In the genomic region with DNA sequence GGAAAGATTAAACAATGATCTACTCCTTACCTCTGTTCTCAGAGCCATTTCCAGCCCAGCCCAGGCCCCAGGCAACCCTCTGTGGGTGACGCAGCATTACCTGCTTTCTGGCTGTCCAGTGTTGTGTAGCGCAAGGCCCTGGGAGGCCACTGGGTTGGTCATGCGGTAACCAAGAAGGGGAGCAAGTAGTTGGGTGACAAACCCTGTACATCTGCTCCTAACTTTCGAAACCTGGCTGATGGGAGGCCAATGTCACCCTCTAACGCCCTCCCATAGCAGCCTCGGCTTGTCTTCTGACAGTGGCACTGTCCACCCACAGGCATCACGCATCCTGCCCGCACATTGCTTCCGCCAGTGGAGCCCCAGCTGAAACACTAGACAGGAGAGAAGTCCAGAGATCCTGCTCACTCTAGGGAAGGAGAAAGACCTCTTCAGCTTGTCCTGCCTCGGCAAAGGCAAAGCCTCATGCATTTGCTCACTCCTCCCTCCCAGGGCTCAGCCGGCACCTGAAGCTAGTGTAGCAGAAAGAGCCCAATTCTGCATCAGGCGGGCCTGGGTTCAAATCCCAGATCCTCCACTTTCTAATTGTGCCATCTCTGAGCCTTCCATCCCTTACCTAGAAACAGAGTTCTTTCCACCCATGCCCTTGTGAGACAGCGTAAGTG, we compare ENCODE assay signal across 13 cellular contexts.
"Had no signal": no experiment of that assay in that cellular context is flagged by ENCODE, and none has a peak within 500 bp of the region (broad histone marks: within the 10 kb centered on the region; RNA-seq: fewer than 3 reads in every experiment).

No MANE protein-coding gene starts in this region.

- DNase-seq: activated CD4-positive, alpha-beta T cell treated with anti-CD3 and anti-CD28 coated beads for 48 hours; activated CD8-positive, alpha-beta T cell treated with anti-CD3 and anti-CD28 coated beads, Interleukin-2, amount 10 ng/mL, durations not matched to agents 7 days and 5 days; activated gamma-delta T cell treated with Interleukin-2 at 50 U/mL for 16 hours; hypothalamus; mammary epithelial cell; natural killer cell; SJCRH30; stimulated activated CD4-positive, alpha-beta T cell treated with anti-CD3 and anti-CD28 coated beads, Interleukin-2, amount 100 ng/mL, for 24 hours; stimulated activated naive CD4-positive, alpha-beta T cell; substantia nigra had no signal

- H3K27ac ChIP-seq: adrenal gland, body of pancreas, SJCRH30 had no signal

- H3K36me3 ChIP-seq: adrenal gland, SJCRH30 had no signal

- H3K4me3 ChIP-seq: adrenal gland, body of pancreas, SJCRH30 had no signal

- H3K27me3 ChIP-seq: adrenal gland, body of pancreas, SJCRH30 had no signal

- ATAC-seq: activated CD8-positive, alpha-beta T cell treated with anti-CD3 and anti-CD28 coated beads, Interleukin-2, amount 10 ng/mL, durations not matched to agents 7 days and 5 days; body of pancreas; natural killer cell; right cardiac atrium had no signal

- H3K9me3 ChIP-seq: adrenal gland, body of pancreas, SJCRH30 had no signal

- H3K4me1 ChIP-seq: adrenal gland, body of pancreas, SJCRH30 had no signal
